22 cellular contexts compared by ENCODE assay signal in the genomic region with DNA sequence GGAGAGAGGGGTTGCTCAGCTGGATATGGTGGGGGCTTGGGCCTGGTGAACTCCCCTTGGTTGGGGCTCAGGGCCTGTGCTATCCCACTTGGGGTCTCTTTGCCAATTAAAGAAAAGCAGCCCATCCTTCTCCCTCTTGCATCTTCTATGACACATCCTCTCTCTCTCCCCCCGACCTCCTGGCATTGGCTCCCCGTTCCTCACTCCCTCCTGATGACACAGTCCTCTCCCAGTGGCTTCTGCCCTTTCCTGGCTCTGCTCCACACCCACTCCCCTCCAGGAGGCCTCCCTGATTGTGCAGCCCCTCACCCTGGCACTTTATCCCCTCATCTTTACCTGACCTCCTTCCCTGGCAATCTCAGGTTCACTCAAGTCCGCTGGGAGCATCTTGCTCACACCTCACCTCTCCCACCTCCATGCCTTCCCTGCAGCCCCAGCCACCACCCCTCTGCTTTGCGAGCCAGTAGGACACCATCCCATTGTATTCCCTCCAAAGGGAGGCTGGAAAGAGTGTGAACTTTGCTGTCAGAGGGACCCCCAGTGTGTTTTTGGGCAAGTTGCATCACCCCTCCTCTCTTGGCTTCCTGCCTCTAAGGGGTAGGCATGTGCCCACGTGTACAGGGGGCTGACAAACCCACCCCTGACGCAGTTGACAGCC. TPM values are rescaled to one million over a fixed set of nuclear protein-coding genes. Genes with fewer than 3 reads are reported as not detected.
DNase-seq lines count a peak whose midpoint lies in the region; ATAC-seq and TF ChIP-seq lines count a peak whose summit lies in the region.
"Had no signal": no experiment of that assay in that cellular context is flagged by ENCODE, and none has a peak within 500 bp of the region (broad histone marks: within the 10 kb centered on the region; RNA-seq: fewer than 3 reads in every experiment).

No MANE protein-coding gene starts in this region.

- peaks cover 3% of the 10 kb centered on the region for H3K27me3 Mint-ChIP-seq in activated CD4-positive, alpha-beta T cell treated with anti-CD3 and anti-CD28 coated beads, Interleukin-2, amount 10 ng/mL, durations not matched to agents 7 days and 5 days
- peaks cover 10 to 32% of the 10 kb centered on the region in 2 donors for H3K27me3 Mint-ChIP-seq in effector memory CD8-positive, alpha-beta T cell

- intact Hi-C loops in breast epithelium (cut with DNase I; ENCODE audit: low total_unique reads) = no loop called here

- H3K9me3 ChIP-seq in mesenchymal stem cell (ENCODE audit: control insufficient read depth, low read length) (no peaks in the 10 kb centered on the region), smooth muscle cell (replicated peaks; ENCODE audit: low read depth) (no peaks in the 10 kb centered on the region), breast epithelium (no peaks in the 10 kb centered on the region)
- H3K9me3 ChIP-seq: ovary, vagina had no signal

- peak overlapping the region; percentile 38 to 94 for H2BK12ac ChIP-seq in mesenchymal stem cell (ENCODE audit: low read length in 2 of 2)

- no peak for DNase-seq in activated CD4-positive, alpha-beta T cell treated with anti-CD3 and anti-CD28 coated beads, Interleukin-2, amount 10 ng/mL, durations not matched to agents 7 days and 5 days
- DNase-seq in activated CD4-positive, alpha-beta T cell treated with anti-CD3 and anti-CD28 coated beads, Interleukin-2, amount 50 U/mL, for 4 hours = no peak
- no peak for DNase-seq in RWPE1 (ENCODE audit: low spot score)
- no peak for DNase-seq in mesenchymal stem cell
- no peak for DNase-seq in smooth muscle cell (lab: John Stamatoyannopoulos, UW; ENCODE audit: unreplicated experiment)
- no peak for DNase-seq in breast epithelium (ENCODE audit: low spot score in 2 of 2)
- DNase-seq in effector memory CD8-positive, alpha-beta T cell = no peak
- DNase-seq: activated effector memory CD4-positive, alpha-beta T cell treated with Interleukin-2 at 50 U/mL for 16 hours; Calu3; central memory CD4-positive, alpha-beta T cell; erythroblast; hippocampal formation; NCI-H2029; ovary; Right ventricle myocardium superior; substantia nigra had no signal

- no peaks in the 10 kb centered on the region for H4K20me1 ChIP-seq in smooth muscle cell (ENCODE audit: low read depth)

- H3K4me3 ChIP-seq in mesenchymal stem cell (ENCODE audit: insufficient read depth in 1 of 2, low read depth in 1 of 2, low read length in 2 of 2) (no peak overlapping the region), smooth muscle cell (no peak overlapping the region), breast epithelium (no peak overlapping the region)
- H3K4me3 ChIP-seq: dorsolateral prefrontal cortex, ovary, vagina had no signal

- H2AFZ ChIP-seq in mesenchymal stem cell (ENCODE audit: low read depth, low read length) (peak overlapping the region; percentile 42), smooth muscle cell (ENCODE audit: low read depth) (peak overlapping the region; percentile 4)

- H3F3A ChIP-seq in smooth muscle cell (ENCODE audit: low read depth) = peaks cover 2% of the 10 kb centered on the region

- CTCF ChIA-PET in activated CD4-positive, alpha-beta T cell treated with anti-CD3 and anti-CD28 coated beads, Interleukin-2, amount 10 ng/mL, durations not matched to agents 7 days and 5 days (lab: Charles Lee) = interaction anchor here (1.0 kb wide), 1 partner anchor 98 kb away, joined by 3 read pairs; no protein-coding TSS in a partner anchor
- CTCF ChIA-PET in RWPE1 (lab: Yijun Ruan, JAX) = interaction anchor here (0.6 to 1.0 kb wide), 3 partner anchors 15 to 36 kb away, joined by 3 to 6 read pairs (median 3); no protein-coding TSS in a partner anchor

- H3K4ac ChIP-seq in mesenchymal stem cell (ENCODE audit: low read depth in 1 of 2, low read length in 2 of 2) = peak overlapping the region; percentile 66 to 73

- no peak for ATAC-seq in effector memory CD8-positive, alpha-beta T cell (replicated peaks)
- ATAC-seq in HG03460 (IDR thresholded peaks at IDR 0.05; ENCODE audit: unreplicated experiment) = no peak
- ATAC-seq: right cardiac atrium had no signal

- no peak overlapping the region for H3K9ac ChIP-seq in mesenchymal stem cell (ENCODE audit: low read length)
- H3K9ac ChIP-seq in smooth muscle cell (ENCODE audit: low read depth) = peak overlapping the region; percentile 54

- peak overlapping the region; percentile 60 for H3K27ac Mint-ChIP-seq in activated CD4-positive, alpha-beta T cell treated with anti-CD3 and anti-CD28 coated beads, Interleukin-2, amount 10 ng/mL, durations not matched to agents 7 days and 5 days
- H3K27ac Mint-ChIP-seq in effector memory CD8-positive, alpha-beta T cell = no peak overlapping the region

- no peaks in the 10 kb centered on the region for H3K36me3 Mint-ChIP-seq in activated CD4-positive, alpha-beta T cell treated with anti-CD3 and anti-CD28 coated beads, Interleukin-2, amount 10 ng/mL, durations not matched to agents 7 days and 5 days (ENCODE audit: low read depth)
- H3K36me3 Mint-ChIP-seq in effector memory CD8-positive, alpha-beta T cell (ENCODE audit: insufficient read depth) = no peaks in the 10 kb centered on the region

- no peaks in the 10 kb centered on the region for H3K27me3 ChIP-seq in mesenchymal stem cell (ENCODE audit: control insufficient read depth in 1 of 2, insufficient read depth in 1 of 2, low read length in 2 of 2)
- no peaks in the 10 kb centered on the region for H3K27me3 ChIP-seq in smooth muscle cell (ENCODE audit: low read depth)
- H3K27me3 ChIP-seq in breast epithelium = no peaks in the 10 kb centered on the region
- H3K27me3 ChIP-seq: dorsolateral prefrontal cortex, ovary, vagina had no signal

- no peaks in the 10 kb centered on the region for H3K9me3 Mint-ChIP-seq in activated CD4-positive, alpha-beta T cell treated with anti-CD3 and anti-CD28 coated beads, Interleukin-2, amount 10 ng/mL, durations not matched to agents 7 days and 5 days
- H3K9me3 Mint-ChIP-seq in effector memory CD8-positive, alpha-beta T cell = no peaks in the 10 kb centered on the region

- peak overlapping the region; percentile 23 to 79 for H3K18ac ChIP-seq in mesenchymal stem cell (ENCODE audit: low read depth in 1 of 2, low read length in 2 of 2)

- peak overlapping the region; percentile 64 for H4K91ac ChIP-seq in mesenchymal stem cell (ENCODE audit: low read length)

- H2AK5ac ChIP-seq in mesenchymal stem cell (ENCODE audit: low read length, severe bottlenecking) = peak overlapping the region; percentile 98

- WGBS in mesenchymal stem cell = 61% methylated on average over 6 of the region's 6 CpGs
- WGBS in smooth muscle cell (ENCODE audit: low lambda C conversion rate) = 54% methylated on average over 6 of the region's 6 CpGs

- POLR2A ChIA-PET in activated CD4-positive, alpha-beta T cell treated with anti-CD3 and anti-CD28 coated beads, Interleukin-2, amount 10 ng/mL, durations not matched to agents 7 days and 5 days (lab: Charles Lee) = no interaction called here
- POLR2A ChIA-PET in RWPE1 (lab: Yijun Ruan, JAX; ENCODE audit: low non-redundant PET) = interaction anchor here (0.6 kb wide), 1 partner anchor 55 kb away, joined by 3 read pairs; no protein-coding TSS in a partner anchor

- no peak overlapping the region for H2BK15ac ChIP-seq in mesenchymal stem cell (ENCODE audit: low read depth, poor library complexity, severe bottlenecking)

- H3K79me1 ChIP-seq in mesenchymal stem cell (replicated peaks; ENCODE audit: low read length, poor library complexity, severe bottlenecking) = peaks cover 2% of the 10 kb centered on the region

- H3K14ac ChIP-seq in mesenchymal stem cell (ENCODE audit: low read length in 2 of 2) = peak overlapping the region in 1 of 2 experiments; percentile 72

- H3K79me2 ChIP-seq in smooth muscle cell (ENCODE audit: low read depth) = no peaks in the 10 kb centered on the region

- H3K4me1 ChIP-seq in mesenchymal stem cell (ENCODE audit: control insufficient read depth, insufficient read depth, low read depth, low read length) (peaks cover 71% of the 10 kb centered on the region), smooth muscle cell (ENCODE audit: low read depth) (peaks cover 23% of the 10 kb centered on the region), breast epithelium (no peaks in the 10 kb centered on the region)

- H3K27ac ChIP-seq in RWPE1 (peak overlapping the region; percentile 62), mesenchymal stem cell (ENCODE audit: low read length, poor library complexity, severe bottlenecking) (peak overlapping the region; percentile 82), smooth muscle cell (ENCODE audit: low read depth) (peak overlapping the region; percentile 82), breast epithelium (no peak overlapping the region)
- H3K27ac ChIP-seq: ovary, vagina had no signal

- no peak for TF ChIP-seq POLR2A in breast epithelium (IDR thresholded peaks at IDR 0.05)

- TF ChIP-seq CTCF in RWPE1 (conservative IDR thresholded peaks at IDR 0.05; ENCODE audit: low read depth) (no peak), smooth muscle cell (IDR thresholded peaks at IDR 0.05; ENCODE audit: borderline replicate concordance, insufficient read depth, poor library complexity, severe bottlenecking) (no peak), breast epithelium (IDR thresholded peaks at IDR 0.05) (no peak)

- peak overlapping the region; percentile 57 for H2BK120ac ChIP-seq in mesenchymal stem cell (ENCODE audit: low read depth, low read length)

- peak overlapping the region; percentile 78 for H4K8ac ChIP-seq in mesenchymal stem cell (ENCODE audit: low read length)

- H3K36me3 ChIP-seq in mesenchymal stem cell (ENCODE audit: control insufficient read depth in 1 of 2, insufficient read depth in 2 of 2, low read depth in 1 of 2, low read length in 2 of 2) (peaks cover 0 to 16% of the 10 kb centered on the region in 2 experiments), smooth muscle cell (ENCODE audit: low read depth) (no peaks in the 10 kb centered on the region), breast epithelium (no peaks in the 10 kb centered on the region)
- H3K36me3 ChIP-seq: ovary, vagina had no signal

- H3K4me2 ChIP-seq in mesenchymal stem cell (ENCODE audit: low read length, poor library complexity, severe bottlenecking) (no peak overlapping the region), smooth muscle cell (peak overlapping the region; percentile 46)

- peaks cover 11% of the 10 kb centered on the region for H3K4me1 Mint-ChIP-seq in activated CD4-positive, alpha-beta T cell treated with anti-CD3 and anti-CD28 coated beads, Interleukin-2, amount 10 ng/mL, durations not matched to agents 7 days and 5 days
- H3K4me1 Mint-ChIP-seq in effector memory CD8-positive, alpha-beta T cell (ENCODE audit: low read depth in 2 of 2) = peaks cover 0 to 6% of the 10 kb centered on the region in 2 donors

- no peak overlapping the region for H3K4me3 Mint-ChIP-seq in activated CD4-positive, alpha-beta T cell treated with anti-CD3 and anti-CD28 coated beads, Interleukin-2, amount 10 ng/mL, durations not matched to agents 7 days and 5 days
- no peak overlapping the region for H3K4me3 Mint-ChIP-seq in effector memory CD8-positive, alpha-beta T cell

- H2BK5ac ChIP-seq in mesenchymal stem cell (ENCODE audit: low read depth, low read length, poor library complexity, severe bottlenecking) = peak overlapping the region; percentile 37

- no peak overlapping the region for H3K23ac ChIP-seq in mesenchymal stem cell (ENCODE audit: low read length in 2 of 2)

RNA-seq across cellular contexts. Expression of a gene that starts 10.7 kb away (rescaled TPM):
- total RNA-seq in activated CD4-positive, alpha-beta T cell treated with anti-CD3 and anti-CD28 coated beads, Interleukin-2, amount 10 ng/mL, durations not matched to agents 7 days and 5 days = not detected
- 0.72 TPM for polyA plus RNA-seq in mesenchymal stem cell (2013, experiment 1 of 2)
- 0.84 TPM for polyA plus RNA-seq in mesenchymal stem cell (2013, experiment 2 of 2)
- 6.7 and 11.7 TPM in 2 replicates for total RNA-seq in smooth muscle cell
- 5.1 and 6.6 TPM in 2 replicates for polyA plus RNA-seq in smooth muscle cell
- total RNA-seq in breast epithelium = 1 to 10 TPM in 2 of 3 donors, not detected in 1; 2.9 to 9.8 TPM
- total RNA-seq: frontal cortex; Right ventricle myocardium superior; T-helper 1 cell treated with Interleukin-12 subunit alpha and Interleukin-12 subunit beta and Interleukin-4 antibody, amounts not matched to agents 30 ng/mL and 1 ng/mL, for 36 hours had no signal

RNA-seq across cellular contexts. Expression of a gene that starts 51.9 kb away (rescaled TPM):
- 1 to 10 TPM; 2.2 to 2.5 TPM for total RNA-seq in activated CD4-positive, alpha-beta T cell treated with anti-CD3 and anti-CD28 coated beads, Interleukin-2, amount 10 ng/mL, durations not matched to agents 7 days and 5 days
- 5.1 TPM for polyA plus RNA-seq in mesenchymal stem cell (2013, experiment 1 of 2)
- polyA plus RNA-seq in mesenchymal stem cell (2013, experiment 2 of 2) = 5.7 TPM
- total RNA-seq in smooth muscle cell = 168 and 214 TPM in 2 replicates
- polyA plus RNA-seq in smooth muscle cell = 190 and 744 TPM in 2 replicates
- 1,000 to 10,000 TPM in 1 of 3 donors, 100 to 1,000 TPM in 1, 1 to 10 TPM in 1; 4.2 to 1,051 (median 358) TPM for total RNA-seq in breast epithelium
- total RNA-seq: frontal cortex had no signal

Comparison
In these comparisons a context has a peak if more than half of its experiments do, and no peak if none do; other contexts are left out.
1. H3K27ac ChIP-seq: peak in RWPE1 (single experiment), mesenchymal stem cell (single experiment) and smooth muscle cell (single experiment); none in breast epithelium (0 of 2).